Comparison of ENCODE assay signal across 9 cellular contexts in genomic region chr1:12448746-12449177, GRCh38.
DNase-seq lines count a peak whose midpoint lies in the region; ATAC-seq and TF ChIP-seq lines count a peak whose summit lies in the region.
"Had no signal": no experiment of that assay in that cellular context is flagged by ENCODE, and none has a peak within 500 bp of the region (broad histone marks: within the 10 kb centered on the region; RNA-seq: fewer than 3 reads in every experiment).

No MANE protein-coding gene starts in this region.

- H3K36me3 ChIP-seq in body of pancreas (replicated peaks in 1 of 2; ENCODE audit: insufficient read depth in 1 of 2, low read depth in 2 of 2) (no peaks in the 10 kb centered on the region), lower lobe of right lung (no peaks in the 10 kb centered on the region), thyroid gland (no peaks in the 10 kb centered on the region), Karpas-422 (ENCODE audit: insufficient read depth, low read length) (no peaks in the 10 kb centered on the region)

- intact Hi-C loops in body of pancreas (cut with DNase I): no loop called here
- intact Hi-C loops in lower lobe of right lung (cut with DNase I): no loop called here
- intact Hi-C loops in thyroid gland (cut with DNase I): no loop called here

- H3K4me1 Mint-ChIP-seq in activated CD4-positive, alpha-beta T cell treated with anti-CD3 and anti-CD28 coated beads, Interleukin-2, amount 10 ng/mL, durations not matched to agents 7 days and 5 days: peaks cover 76% of the 10 kb centered on the region

- no peaks in the 10 kb centered on the region for H3K79me2 ChIP-seq in Karpas-422 (ENCODE audit: low read length)

- peak overlapping the region; percentile 93 for H3K27ac Mint-ChIP-seq in activated CD4-positive, alpha-beta T cell treated with anti-CD3 and anti-CD28 coated beads, Interleukin-2, amount 10 ng/mL, durations not matched to agents 7 days and 5 days

- no peaks in the 10 kb centered on the region for H4K20me1 ChIP-seq in Karpas-422 (ENCODE audit: insufficient read depth, low read depth, low read length)

- H3K4me1 ChIP-seq in body of pancreas: peaks cover 58% of the 10 kb centered on the region
- H3K4me1 ChIP-seq in lower lobe of right lung: peaks cover 81% of the 10 kb centered on the region
- H3K4me1 ChIP-seq in thyroid gland: peaks cover 72 to 89% of the 10 kb centered on the region in 2 donors
- H3K4me1 ChIP-seq in Karpas-422 (ENCODE audit: low read length): no peaks in the 10 kb centered on the region

- no peaks in the 10 kb centered on the region for H3K27me3 ChIP-seq in body of pancreas
- no peaks in the 10 kb centered on the region for H3K27me3 ChIP-seq in lower lobe of right lung (ENCODE audit: low read depth)
- no peaks in the 10 kb centered on the region for H3K27me3 ChIP-seq in thyroid gland
- H3K27me3 ChIP-seq in Karpas-422 (ENCODE audit: low read length): no peaks in the 10 kb centered on the region

- H3K9me3 Mint-ChIP-seq in activated CD4-positive, alpha-beta T cell treated with anti-CD3 and anti-CD28 coated beads, Interleukin-2, amount 10 ng/mL, durations not matched to agents 7 days and 5 days: peaks cover 7% of the 10 kb centered on the region

- CTCF ChIA-PET in activated CD4-positive, alpha-beta T cell treated with anti-CD3 and anti-CD28 coated beads, Interleukin-2, amount 10 ng/mL, durations not matched to agents 7 days and 5 days (lab: Charles Lee): interaction anchor here (1.4 to 2.6 kb wide), 2 partner anchors 10 to 15 kb away, joined by 6 to 11 read pairs; no protein-coding TSS in a partner anchor

- POLR2A ChIA-PET in activated CD4-positive, alpha-beta T cell treated with anti-CD3 and anti-CD28 coated beads, Interleukin-2, amount 10 ng/mL, durations not matched to agents 7 days and 5 days (lab: Charles Lee): interaction anchor here (0.9 kb wide), 1 partner anchor 13 kb away, joined by 4 read pairs; no protein-coding TSS in a partner anchor

- no peak overlapping the region for H2AFZ ChIP-seq in Karpas-422 (ENCODE audit: low read length)

- no peak overlapping the region for H3K9ac ChIP-seq in Karpas-422 (ENCODE audit: low read length)

- H3K36me3 Mint-ChIP-seq in activated CD4-positive, alpha-beta T cell treated with anti-CD3 and anti-CD28 coated beads, Interleukin-2, amount 10 ng/mL, durations not matched to agents 7 days and 5 days (ENCODE audit: low read depth): peaks cover 70% of the 10 kb centered on the region

- no peaks in the 10 kb centered on the region for H3K9me2 ChIP-seq in Karpas-422 (replicated peaks; ENCODE audit: insufficient read depth, low read length)

- peak overlapping the region; percentile 11 to 56 (median 23) for H3K27ac ChIP-seq in body of pancreas
- H3K27ac ChIP-seq in lower lobe of right lung: peak overlapping the region; percentile 77
- peak overlapping the region; percentile 85 to 95 (median 89) for H3K27ac ChIP-seq in thyroid gland
- H3K27ac ChIP-seq in Karpas-422 (ENCODE audit: low read length): no peak overlapping the region

- H3K4me2 ChIP-seq in Karpas-422 (ENCODE audit: low read depth, low read length, poor library complexity, severe bottlenecking): no peak overlapping the region

- no peak for DNase-seq in activated CD4-positive, alpha-beta T cell treated with anti-CD3 and anti-CD28 coated beads, Interleukin-2, amount 10 ng/mL, durations not matched to agents 7 days and 5 days
- DNase-seq in activated CD4-positive, alpha-beta T cell treated with anti-CD3 and anti-CD28 coated beads for 4 hours: no peak
- peak in 1 of 4 donors; percentile 44 for DNase-seq in body of pancreas
- no peak for DNase-seq in lower lobe of right lung
- peak; percentile 49 to 51 for DNase-seq in thyroid gland
- no peak for DNase-seq in kidney tubule cell (ENCODE audit: low spot score)
- DNase-seq in Karpas-422: no peak
- DNase-seq: ACHN had no signal

- no peaks in the 10 kb centered on the region for H3K9me3 ChIP-seq in body of pancreas
- no peaks in the 10 kb centered on the region for H3K9me3 ChIP-seq in lower lobe of right lung
- no peaks in the 10 kb centered on the region for H3K9me3 ChIP-seq in thyroid gland
- no peaks in the 10 kb centered on the region for H3K9me3 ChIP-seq in Karpas-422 (ENCODE audit: low read length)

- TF ChIP-seq POLR2A in body of pancreas (IDR thresholded peaks at IDR 0.05) (no peak), thyroid gland (IDR thresholded peaks at IDR 0.05) (no peak)

- WGBS in body of pancreas, 2 donors: 40 to 42% methylated on average over 3 of the region's 3 CpGs
- WGBS in thyroid gland, 2 donors: 36 to 47% methylated on average over 3 of the region's 3 CpGs

- peaks cover 16% of the 10 kb centered on the region for H3K27me3 Mint-ChIP-seq in activated CD4-positive, alpha-beta T cell treated with anti-CD3 and anti-CD28 coated beads, Interleukin-2, amount 10 ng/mL, durations not matched to agents 7 days and 5 days

- ATAC-seq in body of pancreas (no peak), lower lobe of right lung (no peak), GM18517 (IDR thresholded peaks at IDR 0.05; ENCODE audit: unreplicated experiment) (no peak)

- TF ChIP-seq CTCF in body of pancreas (IDR thresholded peaks at IDR 0.05) (no peak), lower lobe of right lung (IDR thresholded peaks at IDR 0.05) (no peak), thyroid gland (IDR thresholded peaks at IDR 0.05) (no peak)

- H3K4me3 ChIP-seq in body of pancreas: no peak overlapping the region
- H3K4me3 ChIP-seq in lower lobe of right lung: no peak overlapping the region
- H3K4me3 ChIP-seq in thyroid gland (replicated peaks in 1 of 3): no peak overlapping the region
- H3K4me3 ChIP-seq in Karpas-422 (ENCODE audit: low read length): no peak overlapping the region

- peak overlapping the region; percentile 12 for H3K4me3 Mint-ChIP-seq in activated CD4-positive, alpha-beta T cell treated with anti-CD3 and anti-CD28 coated beads, Interleukin-2, amount 10 ng/mL, durations not matched to agents 7 days and 5 days

Comparison
In these comparisons a context has a peak if more than half of its experiments do, and no peak if none do; other contexts are left out.
1. DNase-seq: peak in thyroid gland (2 of 2); none in activated CD4-positive, alpha-beta T cell treated with anti-CD3 and anti-CD28 coated beads, Interleukin-2, amount 10 ng/mL, durations not matched to agents 7 days and 5 days (single experiment), activated CD4-positive, alpha-beta T cell treated with anti-CD3 and anti-CD28 coated beads for 4 hours (0 of 2), lower lobe of right lung (single experiment), kidney tubule cell (single experiment) and Karpas-422 (single experiment).